ENCODE assay signal across 1 cellular context in the genomic region with DNA sequence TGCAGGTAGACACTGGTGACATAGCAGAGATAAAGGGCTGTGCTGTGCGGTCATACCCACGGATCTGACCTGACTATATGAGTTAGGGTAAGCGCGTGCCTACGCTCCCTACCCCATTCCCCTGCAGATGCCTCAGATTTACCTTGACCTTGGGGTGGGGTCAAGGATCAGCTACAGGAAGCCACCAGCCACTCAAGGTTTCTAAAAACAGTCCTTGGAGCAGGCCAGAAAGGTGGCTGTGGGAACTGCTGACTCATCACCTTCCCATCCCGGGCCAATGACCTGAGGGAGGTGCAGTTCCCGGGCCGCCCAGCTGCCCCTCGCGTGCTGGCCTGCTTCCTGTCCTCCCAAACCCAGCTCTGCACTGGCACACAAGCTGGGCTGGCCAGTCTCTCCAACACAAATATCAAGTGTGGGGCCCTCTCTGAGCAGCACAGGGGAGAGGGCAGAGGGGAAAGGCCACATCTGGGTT.
TF ChIP-seq lines count a peak whose summit lies in the region.

No MANE protein-coding gene starts in this region.

TF ChIP-seq in K562, 482 proteins besides CTCF, POLR2A, EP300 and RAD21 (continued from another document and continues in another):
- TF ChIP-seq ZNF511 (CRISPR knock-in tag; IDR thresholded peaks at IDR 0.05) (no peak), CBFB (CRISPR knock-in tag; IDR thresholded peaks at IDR 0.05) (no peak), MLLT1 (IDR thresholded peaks at IDR 0.05) (no peak), ZNF655 (CRISPR knock-in tag; IDR thresholded peaks at IDR 0.05) (no peak), BACH1 (tag; IDR thresholded peaks at IDR 0.05) (peak; percentile 81), SMAD4 (CRISPR knock-in tag; conservative IDR thresholded peaks at IDR 0.05) (no peak), HLTF (IDR thresholded peaks at IDR 0.05) (no peak), PPARD (CRISPR knock-in tag; IDR thresholded peaks at IDR 0.05) (no peak), GTF2E2 (tag; IDR thresholded peaks at IDR 0.05) (no peak), ZNF407 (IDR thresholded peaks at IDR 0.05; ENCODE audit: low read depth) (no peak), ZNF143 (CRISPR knock-in tag; IDR thresholded peaks at IDR 0.05) (no peak), AFF1 (IDR thresholded peaks at IDR 0.05; ENCODE audit: low read depth in 1 of 2, partially characterized antibody in 2 of 2) (no peak), JUND (IDR thresholded peaks at IDR 0.05; ENCODE audit: borderline replicate concordance, low read depth, low read length) (peak; percentile 62; the same call in 1 of the 2 replicates), JUND (tag; IDR thresholded peaks at IDR 0.05; ENCODE audit: borderline replicate concordance, low read depth, low read length) (peak; percentile 64; the same call in 2 of the 3 replicates), NR3C1 (CRISPR knock-in tag; IDR thresholded peaks at IDR 0.05) (no peak), FOSL1 (tag; conservative IDR thresholded peaks at IDR 0.05) (peak; percentile 49), HMG20B (CRISPR knock-in tag; IDR thresholded peaks at IDR 0.05) (no peak), MAFG (tag; conservative IDR thresholded peaks at IDR 0.05) (peak; percentile 99), RB1 (IDR thresholded peaks at IDR 0.05; ENCODE audit: low read depth) (0 out of 2 replicates have a peak, but pooled peaks have one; percentile 14), PHF20 (IDR thresholded peaks at IDR 0.05; ENCODE audit: partially characterized antibody) (no peak), NR2F6 (CRISPR knock-in tag; IDR thresholded peaks at IDR 0.05) (no peak), ZNF41 (CRISPR knock-in tag; conservative IDR thresholded peaks at IDR 0.05) (no peak), TFAM (CRISPR knock-in tag; conservative IDR thresholded peaks at IDR 0.05) (no peak), PTTG1 (tag; IDR thresholded peaks at IDR 0.05; ENCODE audit: low read depth) (no peak), CCNT2 (IDR thresholded peaks at IDR 0.05; ENCODE audit: borderline replicate concordance, extremely low read depth, insufficient read length, low read depth, low read length) (no peak), DACH1 (IDR thresholded peaks at IDR 0.05; ENCODE audit: partially characterized antibody) (no peak), ZNF121 (CRISPR knock-in tag; conservative IDR thresholded peaks at IDR 0.05) (no peak), SMARCA5 (IDR thresholded peaks at IDR 0.05) (no peak), MAFF (IDR thresholded peaks at IDR 0.05; ENCODE audit: low read length) (peak; percentile 99), ZNF3 (CRISPR knock-in tag; IDR thresholded peaks at IDR 0.05) (no peak)
- TF ChIP-seq, protein P1, sequence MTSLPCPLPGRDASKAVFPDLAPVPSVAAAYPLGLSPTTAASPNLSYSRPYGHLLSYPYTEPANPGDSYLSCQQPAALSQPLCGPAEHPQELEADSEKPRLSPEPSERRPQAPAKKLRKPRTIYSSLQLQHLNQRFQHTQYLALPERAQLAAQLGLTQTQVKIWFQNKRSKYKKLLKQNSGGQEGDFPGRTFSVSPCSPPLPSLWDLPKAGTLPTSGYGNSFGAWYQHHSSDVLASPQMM (CRISPR knock-in tag; IDR thresholded peaks at IDR 0.05): no peak
- TF ChIP-seq, protein P2, sequence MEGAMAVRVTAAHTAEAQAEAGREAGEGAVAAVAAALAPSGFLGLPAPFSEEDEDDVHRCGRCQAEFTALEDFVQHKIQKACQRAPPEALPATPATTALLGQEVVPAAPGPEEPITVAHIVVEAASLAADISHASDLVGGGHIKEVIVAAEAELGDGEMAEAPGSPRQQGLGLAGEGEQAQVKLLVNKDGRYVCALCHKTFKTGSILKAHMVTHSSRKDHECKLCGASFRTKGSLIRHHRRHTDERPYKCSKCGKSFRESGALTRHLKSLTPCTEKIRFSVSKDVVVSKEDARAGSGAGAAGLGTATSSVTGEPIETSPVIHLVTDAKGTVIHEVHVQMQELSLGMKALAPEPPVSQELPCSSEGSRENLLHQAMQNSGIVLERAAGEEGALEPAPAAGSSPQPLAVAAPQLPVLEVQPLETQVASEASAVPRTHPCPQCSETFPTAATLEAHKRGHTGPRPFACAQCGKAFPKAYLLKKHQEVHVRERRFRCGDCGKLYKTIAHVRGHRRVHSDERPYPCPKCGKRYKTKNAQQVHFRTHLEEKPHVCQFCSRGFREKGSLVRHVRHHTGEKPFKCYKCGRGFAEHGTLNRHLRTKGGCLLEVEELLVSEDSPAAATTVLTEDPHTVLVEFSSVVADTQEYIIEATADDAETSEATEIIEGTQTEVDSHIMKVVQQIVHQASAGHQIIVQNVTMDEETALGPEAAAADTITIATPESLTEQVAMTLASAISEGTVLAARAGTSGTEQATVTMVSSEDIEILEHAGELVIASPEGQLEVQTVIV (CRISPR knock-in tag; IDR thresholded peaks at IDR 0.05; ENCODE audit: borderline replicate concordance): no peak
- TF ChIP-seq, protein P3, sequence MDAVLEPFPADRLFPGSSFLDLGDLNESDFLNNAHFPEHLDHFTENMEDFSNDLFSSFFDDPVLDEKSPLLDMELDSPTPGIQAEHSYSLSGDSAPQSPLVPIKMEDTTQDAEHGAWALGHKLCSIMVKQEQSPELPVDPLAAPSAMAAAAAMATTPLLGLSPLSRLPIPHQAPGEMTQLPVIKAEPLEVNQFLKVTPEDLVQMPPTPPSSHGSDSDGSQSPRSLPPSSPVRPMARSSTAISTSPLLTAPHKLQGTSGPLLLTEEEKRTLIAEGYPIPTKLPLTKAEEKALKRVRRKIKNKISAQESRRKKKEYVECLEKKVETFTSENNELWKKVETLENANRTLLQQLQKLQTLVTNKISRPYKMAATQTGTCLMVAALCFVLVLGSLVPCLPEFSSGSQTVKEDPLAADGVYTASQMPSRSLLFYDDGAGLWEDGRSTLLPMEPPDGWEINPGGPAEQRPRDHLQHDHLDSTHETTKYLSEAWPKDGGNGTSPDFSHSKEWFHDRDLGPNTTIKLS (IDR thresholded peaks at IDR 0.05; ENCODE audit: borderline replicate concordance, low read depth): no peak
